In the genomic region with DNA sequence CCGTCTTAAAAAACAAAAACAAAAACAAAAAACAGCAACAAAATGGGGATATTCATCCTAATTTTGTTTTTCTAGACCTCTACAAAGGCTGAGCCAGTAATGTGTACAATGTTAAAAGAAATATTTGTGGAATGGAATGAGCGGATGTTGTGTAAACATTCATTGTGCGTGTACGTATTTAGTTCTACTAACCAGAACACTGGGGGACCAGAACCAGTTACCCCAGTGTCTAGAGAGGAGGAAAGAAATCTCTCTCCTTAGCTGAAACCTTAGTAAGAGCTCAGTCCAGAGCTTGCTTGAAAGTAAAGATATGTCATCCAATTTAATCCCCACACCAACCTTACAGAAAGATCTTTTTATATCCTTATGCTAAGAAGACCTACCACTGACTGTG, we compare ENCODE assay signal across 8 cellular contexts.
DNase-seq lines count a peak whose midpoint lies in the region; ATAC-seq, FAIRE-seq and TF ChIP-seq lines count a peak whose summit lies in the region.
"Had no signal": no experiment of that assay in that cellular context is flagged by ENCODE, and none has a peak within 500 bp of the region (broad histone marks: within the 10 kb centered on the region; RNA-seq: fewer than 3 reads in every experiment).

No MANE protein-coding gene starts in this region.

- no peaks in the 10 kb centered on the region for H3K9me1 ChIP-seq in keratinocyte (ENCODE audit: control insufficient read depth, extremely low read depth, insufficient read depth, low read length)

- H3K36me3 Mint-ChIP-seq in IgD-negative memory B cell, result no peaks in the 10 kb centered on the region
- no peaks in the 10 kb centered on the region for H3K36me3 Mint-ChIP-seq in activated naive CD8-positive, alpha-beta T cell
- H3K36me3 Mint-ChIP-seq in stimulated activated naive B cell treated with anti-CD40 and anti-IgM and Interleukin-4, amounts not matched to agents 10 μg/mL and 1 μg/mL and 100 μg/mL, for 72 hours, result no peaks in the 10 kb centered on the region

- peaks cover 15% of the 10 kb centered on the region for H3K4me1 ChIP-seq in keratinocyte (ENCODE audit: control insufficient read depth, extremely low read depth, insufficient read depth, low read length)

- H3K27me3 Mint-ChIP-seq in IgD-negative memory B cell, result peaks cover 2% of the 10 kb centered on the region
- H3K27me3 Mint-ChIP-seq in activated naive CD8-positive, alpha-beta T cell, result no peaks in the 10 kb centered on the region
- no peaks in the 10 kb centered on the region for H3K27me3 Mint-ChIP-seq in stimulated activated naive B cell treated with anti-CD40 and anti-IgM and Interleukin-4, amounts not matched to agents 10 μg/mL and 1 μg/mL and 100 μg/mL, for 72 hours

- H3K27me3 ChIP-seq in keratinocyte (ENCODE audit: control insufficient read depth, extremely low read depth, insufficient read depth, low read length), result no peaks in the 10 kb centered on the region

- no peaks in the 10 kb centered on the region for H3K79me2 ChIP-seq in keratinocyte (ENCODE audit: control insufficient read depth, insufficient read depth, low read length)

- no peak for DNase-seq in keratinocyte (ENCODE audit: low read depth, low spot score)
- DNase-seq in stimulated activated naive B cell treated with anti-CD40 and anti-IgM and Interleukin-4, amounts not matched to agents 10 μg/mL and 1 μg/mL and 100 μg/mL, for 72 hours, result no peak
- DNase-seq in activated gamma-delta T cell (lab: John Stamatoyannopoulos, UW), result no peak

- peak overlapping the region; percentile 97 for H2AFZ ChIP-seq in keratinocyte (ENCODE audit: control insufficient read depth, low read length)

- no peaks in the 10 kb centered on the region for H3K9me3 Mint-ChIP-seq in IgD-negative memory B cell
- no peaks in the 10 kb centered on the region for H3K9me3 Mint-ChIP-seq in activated naive CD8-positive, alpha-beta T cell (ENCODE audit: low read depth)
- peaks cover 0 to 2% of the 10 kb centered on the region in 2 donors for H3K9me3 Mint-ChIP-seq in stimulated activated naive B cell treated with anti-CD40 and anti-IgM and Interleukin-4, amounts not matched to agents 10 μg/mL and 1 μg/mL and 100 μg/mL, for 72 hours

- FAIRE-seq in keratinocyte (lab: Jason Lieb, UNC), result no peak
- FAIRE-seq: TTC549 had no signal

- peak overlapping the region in 2 of 3 donors; percentile 75 to 85 for H3K27ac Mint-ChIP-seq in IgD-negative memory B cell
- peak overlapping the region; percentile 92 for H3K27ac Mint-ChIP-seq in activated naive CD8-positive, alpha-beta T cell
- H3K27ac Mint-ChIP-seq in stimulated activated naive B cell treated with anti-CD40 and anti-IgM and Interleukin-4, amounts not matched to agents 10 μg/mL and 1 μg/mL and 100 μg/mL, for 72 hours, result peak overlapping the region; percentile 56

- dilution Hi-C loops in keratinocyte (cut with MboI; ENCODE audit: extremely low pct_ligation_motif_present, low sequenced_read_pairs), result no loop called here

- ATAC-seq in stimulated activated naive B cell treated with anti-CD40 and anti-IgM and Interleukin-4, amounts not matched to agents 10 μg/mL and 1 μg/mL and 100 μg/mL, for 72 hours (replicated peaks), result no peak
- ATAC-seq in HG03280 (IDR thresholded peaks at IDR 0.05; ENCODE audit: unreplicated experiment) (no peak), GM21367 (IDR thresholded peaks at IDR 0.05; ENCODE audit: unreplicated experiment) (no peak)

- H3K36me3 ChIP-seq in keratinocyte (ENCODE audit: control insufficient read depth in 2 of 2, extremely low read depth in 1 of 2, insufficient read depth in 2 of 2, low read length in 2 of 2), result no peaks in the 10 kb centered on the region

- no peaks in the 10 kb centered on the region for H4K20me1 ChIP-seq in keratinocyte (ENCODE audit: control insufficient read depth, extremely low read depth, insufficient read depth, low read length)

- H3K4me2 ChIP-seq in keratinocyte (ENCODE audit: control insufficient read depth, extremely low read depth, insufficient read depth, low read depth, low read length), result peak overlapping the region; percentile 76

- H3K9me3 ChIP-seq in keratinocyte (ENCODE audit: control insufficient read depth, low read depth, low read length), result no peaks in the 10 kb centered on the region

- no peak for TF ChIP-seq CTCF in keratinocyte (optimal IDR thresholded peaks at IDR 0.05 in 1 of 3, IDR thresholded peaks at IDR 0.05 in 1 of 3, conservative IDR thresholded peaks at IDR 0.05 in 1 of 3; ENCODE audit: extremely low read depth in 1 of 3, insufficient read depth in 2 of 3, low read length in 3 of 3)

- H3K4me3 ChIP-seq in keratinocyte (ENCODE audit: control insufficient read depth in 2 of 3, extremely low read depth in 1 of 3, insufficient read depth in 2 of 3, low read depth in 1 of 3, low read length in 3 of 3), result peak overlapping the region in 1 of 3 experiments; percentile 18

- peak overlapping the region in 3 of 4 donors; percentile 27 to 54 (median 51) for H3K4me3 Mint-ChIP-seq in IgD-negative memory B cell
- H3K4me3 Mint-ChIP-seq in activated naive CD8-positive, alpha-beta T cell, result peak overlapping the region; percentile 45
- peak overlapping the region in 1 of 2 donors; percentile 26 for H3K4me3 Mint-ChIP-seq in stimulated activated naive B cell treated with anti-CD40 and anti-IgM and Interleukin-4, amounts not matched to agents 10 μg/mL and 1 μg/mL and 100 μg/mL, for 72 hours

- H3K9ac ChIP-seq in keratinocyte (ENCODE audit: control insufficient read depth, extremely low read depth, insufficient read depth, low read length), result no peak overlapping the region

- peak overlapping the region; percentile 90 for H3K27ac ChIP-seq in keratinocyte (ENCODE audit: control insufficient read depth, insufficient read depth, low read length)

- peaks cover 28 to 52% (median 40%) of the 10 kb centered on the region in 3 donors for H3K4me1 Mint-ChIP-seq in IgD-negative memory B cell
- peaks cover 21% of the 10 kb centered on the region for H3K4me1 Mint-ChIP-seq in activated naive CD8-positive, alpha-beta T cell (ENCODE audit: low read depth)
- peaks cover 44 to 61% of the 10 kb centered on the region in 2 donors for H3K4me1 Mint-ChIP-seq in stimulated activated naive B cell treated with anti-CD40 and anti-IgM and Interleukin-4, amounts not matched to agents 10 μg/mL and 1 μg/mL and 100 μg/mL, for 72 hours
